Comparison of ENCODE assay signal across 9 cellular contexts in the genomic region with DNA sequence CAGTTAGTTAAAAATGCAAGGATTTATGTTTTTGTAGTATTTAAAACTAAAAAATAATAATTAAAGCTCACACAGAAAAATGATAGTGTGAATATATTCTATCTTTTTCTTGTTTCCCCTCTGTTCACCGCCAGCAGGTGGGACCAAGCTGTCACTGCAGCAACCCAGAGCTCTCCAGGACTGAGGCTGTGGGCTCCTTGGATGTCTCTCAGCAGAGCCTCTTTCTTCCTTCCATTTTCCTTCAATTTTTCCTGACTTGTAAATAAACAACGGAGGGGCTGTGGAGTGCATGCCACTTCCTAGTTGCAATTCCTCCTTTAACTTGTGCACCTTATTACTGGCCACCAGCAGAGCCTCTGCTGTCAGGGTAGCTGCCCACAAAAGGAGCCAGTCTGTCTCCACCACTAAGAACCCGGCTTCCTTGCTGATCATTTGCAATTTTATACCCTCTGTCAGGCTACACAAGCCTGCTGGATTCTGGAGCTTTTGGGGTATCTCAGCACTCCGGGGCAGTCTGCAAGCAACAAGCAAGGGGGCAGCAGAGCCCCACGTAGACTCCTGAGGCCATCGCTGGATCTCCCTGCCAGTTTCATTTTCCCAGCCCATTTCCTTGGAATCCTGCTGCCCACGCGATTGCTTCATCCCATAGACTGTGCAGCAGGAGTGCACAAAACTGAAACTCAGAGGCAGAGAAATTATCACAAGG.
DNase-seq lines count a peak whose midpoint lies in the region; ATAC-seq and TF ChIP-seq lines count a peak whose summit lies in the region.
"Had no signal": no experiment of that assay in that cellular context is flagged by ENCODE, and none has a peak within 500 bp of the region (broad histone marks: within the 10 kb centered on the region; RNA-seq: fewer than 3 reads in every experiment).

No MANE protein-coding gene starts in this region.

- DNase-seq in RKO (ENCODE audit: low spot score) = peak; percentile 91
- DNase-seq in fibroblast of the aortic adventitia (ENCODE audit: low read depth) = peak; percentile 86
- peak; percentile 24 for DNase-seq in omental fat pad (ENCODE audit: low spot score)
- no peak for DNase-seq in HUDEP-2 (lab: John Stamatoyannopoulos, UW; ENCODE audit: unreplicated experiment in 76 of 76)
- DNase-seq in activated naive CD4-positive, alpha-beta T cell treated with anti-CD3 and anti-CD28 coated beads, Interleukin-2, amount 10 ng/mL, durations not matched to agents 7 days and 5 days = no peak
- no peak for DNase-seq in stimulated activated naive CD4-positive, alpha-beta T cell treated with Interleukin-2 at 50 U/mL for 16 hours (lab: John Stamatoyannopoulos, UW)

- H3K4me3 Mint-ChIP-seq in activated naive CD4-positive, alpha-beta T cell treated with anti-CD3 and anti-CD28 coated beads, Interleukin-2, amount 10 ng/mL, durations not matched to agents 7 days and 5 days = no peak overlapping the region

- H3K4me3 ChIP-seq in HEK293 (ENCODE audit: low read depth, low read length) (peak overlapping the region; percentile 9; the same call in 1 of the 2 replicates), fibroblast of the aortic adventitia (ENCODE audit: low read depth, low read length) (peak overlapping the region; percentile 55)
- H3K4me3 ChIP-seq: SK-N-MC had no signal

- CTCF ChIA-PET in HEK293 (lab: Yijun Ruan, JAX) = no interaction called here
- CTCF ChIA-PET in activated naive CD4-positive, alpha-beta T cell treated with anti-CD3 and anti-CD28 coated beads, Interleukin-2, amount 10 ng/mL, durations not matched to agents 7 days and 5 days (lab: Charles Lee) = no interaction called here

- no peak for TF ChIP-seq CTCF in HEK293 (tag by site-specific recombination; IDR thresholded peaks at IDR 0.05)
- peak; percentile 83 for TF ChIP-seq CTCF in fibroblast of the aortic adventitia (IDR thresholded peaks at IDR 0.05; ENCODE audit: insufficient read depth, low read length)
- no peak for TF ChIP-seq CTCF in omental fat pad (IDR thresholded peaks at IDR 0.05)

- H3K4me1 ChIP-seq in HEK293 (ENCODE audit: control insufficient read depth, insufficient read depth, low read length) = no peaks in the 10 kb centered on the region

- ATAC-seq in omental fat pad (ENCODE audit: low FRiP score) = peak; percentile 96
- ATAC-seq in GM18909 (IDR thresholded peaks at IDR 0.05; ENCODE audit: poor library complexity, unreplicated experiment) = no peak

- no peak overlapping the region for H3K27ac ChIP-seq in HEK293 (ENCODE audit: extremely low read depth, low read depth, low read length)
- H3K27ac ChIP-seq: SK-N-MC had no signal

- H3K27ac Mint-ChIP-seq in activated naive CD4-positive, alpha-beta T cell treated with anti-CD3 and anti-CD28 coated beads, Interleukin-2, amount 10 ng/mL, durations not matched to agents 7 days and 5 days = no peak overlapping the region

- POLR2A ChIA-PET in HEK293 (lab: Yijun Ruan, JAX) = no interaction called here

- H3K27me3 Mint-ChIP-seq in activated naive CD4-positive, alpha-beta T cell treated with anti-CD3 and anti-CD28 coated beads, Interleukin-2, amount 10 ng/mL, durations not matched to agents 7 days and 5 days = no peaks in the 10 kb centered on the region

- H3K36me3 Mint-ChIP-seq in activated naive CD4-positive, alpha-beta T cell treated with anti-CD3 and anti-CD28 coated beads, Interleukin-2, amount 10 ng/mL, durations not matched to agents 7 days and 5 days = no peaks in the 10 kb centered on the region

- peaks cover 10% of the 10 kb centered on the region for H3K9me3 Mint-ChIP-seq in activated naive CD4-positive, alpha-beta T cell treated with anti-CD3 and anti-CD28 coated beads, Interleukin-2, amount 10 ng/mL, durations not matched to agents 7 days and 5 days

- no peaks in the 10 kb centered on the region for H3K4me1 Mint-ChIP-seq in activated naive CD4-positive, alpha-beta T cell treated with anti-CD3 and anti-CD28 coated beads, Interleukin-2, amount 10 ng/mL, durations not matched to agents 7 days and 5 days

- no peaks in the 10 kb centered on the region for H3K36me3 ChIP-seq in HEK293 (ENCODE audit: control insufficient read depth in 2 of 2, insufficient read depth in 1 of 2, low read length in 2 of 2)

- H3K9me3 ChIP-seq in HEK293 (ENCODE audit: control insufficient read depth, insufficient read depth, low read depth, low read length) = no peaks in the 10 kb centered on the region

TF ChIP-seq in HEK293, 187 proteins besides CTCF, POLR2A, EP300 and RAD21:
- 0 out of 2 replicates have a peak, but pooled peaks have one; percentile 13 for TF ChIP-seq ZFHX2 (tag by site-specific recombination; conservative IDR thresholded peaks at IDR 0.05)
- no peak for TF ChIP-seq ZNF785 (tag by site-specific recombination; IDR thresholded peaks at IDR 0.05)

Comparison
In these comparisons a context has a peak if more than half of its experiments do, and no peak if none do; other contexts are left out.
1. DNase-seq: peak in RKO (single experiment), fibroblast of the aortic adventitia (single experiment) and omental fat pad (single experiment); none in HUDEP-2 (0 of 76), activated naive CD4-positive, alpha-beta T cell treated with anti-CD3 and anti-CD28 coated beads, Interleukin-2, amount 10 ng/mL, durations not matched to agents 7 days and 5 days (single experiment) and stimulated activated naive CD4-positive, alpha-beta T cell treated with Interleukin-2 at 50 U/mL for 16 hours (single experiment).